In the genomic region with DNA sequence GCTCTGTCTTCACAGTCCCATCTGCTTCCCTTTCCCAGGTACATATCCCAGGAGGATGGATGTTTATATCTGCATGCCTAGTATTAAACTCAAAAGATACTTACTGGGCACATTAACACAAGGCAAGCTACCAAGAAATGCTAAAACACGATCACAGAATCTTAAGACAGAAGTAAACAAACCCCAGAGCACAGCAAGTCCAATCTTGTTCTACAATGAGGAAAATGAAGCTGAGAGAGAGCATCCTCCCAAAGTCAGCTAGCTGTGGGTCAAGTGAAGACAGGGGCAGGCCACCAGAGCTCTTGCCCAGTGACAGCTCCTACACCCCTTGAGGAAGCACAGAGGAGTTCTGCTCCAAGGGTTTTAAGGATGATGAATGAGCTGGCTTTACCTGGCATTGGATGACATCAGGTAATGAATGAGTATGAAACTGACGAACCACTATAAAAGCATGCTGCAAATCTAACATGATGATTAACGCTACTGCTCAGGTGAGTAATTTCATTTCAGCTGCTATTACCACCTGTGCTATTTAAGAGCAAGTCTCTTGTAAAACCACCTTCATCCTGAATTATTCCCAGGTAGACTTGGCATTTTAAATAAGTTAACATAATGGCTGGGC, we compare ENCODE assay signal across 11 cellular contexts. TPM values are rescaled to one million over a fixed set of nuclear protein-coding genes. Genes with fewer than 3 reads are reported as not detected.
A peak's percentile ranks its signal among the peaks of the same experiment; 100 is the strongest.
DNase-seq lines count a peak whose midpoint lies in the region; ATAC-seq and TF ChIP-seq lines count a peak whose summit lies in the region.
"Had no signal": no experiment of that assay in that cellular context is flagged by ENCODE, and none has a peak within 500 bp of the region (broad histone marks: within the 10 kb centered on the region; RNA-seq: fewer than 3 reads in every experiment).

No MANE protein-coding gene starts in this region.

- TF ChIP-seq CTCF in CD4-positive, alpha-beta T cell (IDR thresholded peaks at IDR 0.05) = no peak
- TF ChIP-seq CTCF in stomach (IDR thresholded peaks at IDR 0.05) = no peak

- H3K4me1 Mint-ChIP-seq in CD4-positive, alpha-beta T cell (ENCODE audit: low read depth) = peaks cover 96% of the 10 kb centered on the region
- H3K4me1 Mint-ChIP-seq in activated naive CD8-positive, alpha-beta T cell (ENCODE audit: low read depth) = peaks cover 97% of the 10 kb centered on the region
- peaks cover 68% of the 10 kb centered on the region for H3K4me1 Mint-ChIP-seq in memory B cell

- CTCF ChIA-PET in CD4-positive, alpha-beta T cell (lab: Charles Lee) = interaction anchor here (0.8 to 1.4 kb wide), 7 partner anchors 11 to 86 kb away, joined by 3 to 5 read pairs (median 3); no protein-coding TSS in a partner anchor

- H3K4me1 ChIP-seq in stomach = peaks cover 5 to 91% (median 34%) of the 10 kb centered on the region in 4 donors

- POLR2A ChIA-PET in CD4-positive, alpha-beta T cell (lab: Charles Lee) = interaction anchor here (3.9 to 5.6 kb wide), 2 partner anchors 19 to 50 kb away, joined by 46 to 48 read pairs; partner anchors contain the start of gene XPO6

- H3K4me3 ChIP-seq in stomach = no peak overlapping the region
- H3K4me3 ChIP-seq: BLaER1 had no signal

- peaks cover 0 to 23% (median 13%) of the 10 kb centered on the region in 4 donors for H3K36me3 ChIP-seq in stomach

- no peak for ATAC-seq in CD4-positive, alpha-beta T cell (ENCODE audit: poor library complexity)
- ATAC-seq in memory B cell (ENCODE audit: low read depth) = no peak
- no peak for ATAC-seq in HG02884 (IDR thresholded peaks at IDR 0.05; ENCODE audit: unreplicated experiment)
- ATAC-seq in HG03342 (IDR thresholded peaks at IDR 0.05; ENCODE audit: unreplicated experiment) = no peak

- H3K27ac Mint-ChIP-seq in CD4-positive, alpha-beta T cell = peak overlapping the region; percentile 93
- H3K27ac Mint-ChIP-seq in activated naive CD8-positive, alpha-beta T cell = peak overlapping the region; percentile 95
- peak overlapping the region; percentile 89 for H3K27ac Mint-ChIP-seq in memory B cell

- H3K27me3 Mint-ChIP-seq in CD4-positive, alpha-beta T cell = no peaks in the 10 kb centered on the region
- H3K27me3 Mint-ChIP-seq in activated naive CD8-positive, alpha-beta T cell = no peaks in the 10 kb centered on the region
- no peaks in the 10 kb centered on the region for H3K27me3 Mint-ChIP-seq in memory B cell

- WGBS in stomach, 5 donors = 61 to 76% (median 67%) methylated on average over 3 of the region's 3 CpGs

- H3K4me3 Mint-ChIP-seq in CD4-positive, alpha-beta T cell = peak overlapping the region; percentile 16
- peak overlapping the region; percentile 51 for H3K4me3 Mint-ChIP-seq in activated naive CD8-positive, alpha-beta T cell
- H3K4me3 Mint-ChIP-seq in memory B cell = peak overlapping the region; percentile 47

- TF ChIP-seq POLR2A in stomach (IDR thresholded peaks at IDR 0.05) = no peak

- peak overlapping the region; percentile 49 for H3K27ac ChIP-seq in CD4-positive, alpha-beta T cell (ENCODE audit: low read depth, low read length)
- H3K27ac ChIP-seq in stomach = no peak overlapping the region
- H3K27ac ChIP-seq: BLaER1 had no signal

- no peaks in the 10 kb centered on the region for H3K9me3 ChIP-seq in CD4-positive, alpha-beta T cell (ENCODE audit: control insufficient read depth, low read length)
- H3K9me3 ChIP-seq in stomach = no peaks in the 10 kb centered on the region
- H3K9me3 ChIP-seq: BLaER1 had no signal

- no peak for DNase-seq in CD4-positive, alpha-beta T cell
- DNase-seq in HPDE6-E6E7 (ENCODE audit: extremely low spot score) (peak; percentile 78), memory B cell (ENCODE audit: low spot score in 2 of 2) (no peak), stomach (no peak), NCI-H82 treated with DMSO at 0.1 percent for 48 hours (lab: John Stamatoyannopoulos, UW; ENCODE audit: unreplicated experiment) (no peak)
- DNase-seq: foreskin melanocyte, Right ventricle myocardium superior had no signal

- intact Hi-C loops in CD4-positive, alpha-beta T cell (cut with DNase I, micrococcal nuclease) = no loop called here
- intact Hi-C loops in stomach (cut with DNase I; ENCODE audit: low total_unique reads) = no loop called here

- peaks cover 71% of the 10 kb centered on the region for H3K36me3 Mint-ChIP-seq in CD4-positive, alpha-beta T cell (ENCODE audit: low read depth)
- H3K36me3 Mint-ChIP-seq in activated naive CD8-positive, alpha-beta T cell = peaks cover 10% of the 10 kb centered on the region
- peaks cover 18% of the 10 kb centered on the region for H3K36me3 Mint-ChIP-seq in memory B cell

- no peaks in the 10 kb centered on the region for H3K27me3 ChIP-seq in CD4-positive, alpha-beta T cell (ENCODE audit: control insufficient read depth, insufficient read depth, low read length)
- H3K27me3 ChIP-seq in stomach = no peaks in the 10 kb centered on the region
- H3K27me3 ChIP-seq: BLaER1 had no signal

- no peaks in the 10 kb centered on the region for H3K9me3 Mint-ChIP-seq in CD4-positive, alpha-beta T cell
- H3K9me3 Mint-ChIP-seq in activated naive CD8-positive, alpha-beta T cell (ENCODE audit: low read depth) = no peaks in the 10 kb centered on the region
- no peaks in the 10 kb centered on the region for H3K9me3 Mint-ChIP-seq in memory B cell

- TF ChIP-seq EP300 in stomach (IDR thresholded peaks at IDR 0.05) = no peak

RNA-seq across cellular contexts. Expression of gene XPO6, which starts 20.3 kb away (rescaled TPM):
- total RNA-seq in CD4-positive, alpha-beta T cell = 100 to 1,000 TPM; 378 to 390 TPM
- total RNA-seq in stomach = 100 to 1,000 TPM in 4 of 5 donors, 10 to 100 TPM in 1; 46.7 to 241 (median 112) TPM
- 10 to 100 TPM; 37.2 to 61.3 (median 39.0) TPM for polyA plus RNA-seq in stomach
